In genomic region chr1:108719654-108720435, GRCh38 we compare ENCODE assay signal across 11 cellular contexts. TPM values are rescaled to one million over a fixed set of nuclear protein-coding genes. Genes with fewer than 3 reads are reported as not detected.
DNase-seq lines count a peak whose midpoint lies in the region; ATAC-seq, FAIRE-seq and TF ChIP-seq lines count a peak whose summit lies in the region.
"Had no signal": no experiment of that assay in that cellular context is flagged by ENCODE, and none has a peak within 500 bp of the region (broad histone marks: within the 10 kb centered on the region; RNA-seq: fewer than 3 reads in every experiment).

No MANE protein-coding gene starts in this region.

- H3F3A ChIP-seq in GM23248 (ENCODE audit: insufficient read depth) (peaks cover 35% of the 10 kb centered on the region), PC-9 (ENCODE audit: insufficient read depth, low read depth) (peaks cover 20% of the 10 kb centered on the region)

- H3K79me2 ChIP-seq in GM23248 (ENCODE audit: insufficient read depth) (no peaks in the 10 kb centered on the region), PC-9 (ENCODE audit: low read depth) (no peaks in the 10 kb centered on the region)

- H3K9me2 ChIP-seq in GM23248 (ENCODE audit: insufficient read depth) (no peaks in the 10 kb centered on the region), PC-9 (ENCODE audit: insufficient read depth) (no peaks in the 10 kb centered on the region)

- H3K4me2 ChIP-seq in GM23248 (ENCODE audit: unreplicated experiment) (peak overlapping the region; percentile 69), PC-9 (peak overlapping the region; percentile 68)

- H3K36me3 ChIP-seq in GM23248 (ENCODE audit: low read depth) (no peaks in the 10 kb centered on the region), PC-9 (ENCODE audit: low read depth) (no peaks in the 10 kb centered on the region)

- H4K20me1 ChIP-seq in GM23248 (ENCODE audit: insufficient read depth) = no peaks in the 10 kb centered on the region
- no peaks in the 10 kb centered on the region for H4K20me1 ChIP-seq in PC-9 (ENCODE audit: insufficient read depth)

- H3K9ac ChIP-seq in GM23248 = peak overlapping the region; percentile 45

- in situ Hi-C loops in GM23248 (cut with MboI) = no loop called here

- H3K4me1 ChIP-seq in GM23248 (ENCODE audit: insufficient read depth) (peaks cover 32% of the 10 kb centered on the region), PC-9 (replicated peaks; ENCODE audit: insufficient read depth) (peaks cover 30% of the 10 kb centered on the region)

- DNase-seq in GM23248 = peak; percentile 97
- peak; percentile 55 to 85 for DNase-seq in PC-9
- peak; percentile 33 for DNase-seq in epidermal melanocyte (ENCODE audit: insufficient read length, low spot score)
- peak; percentile 82 for DNase-seq in renal cortical epithelial cell (ENCODE audit: low read depth)
- no peak for DNase-seq in NOMO-1 treated with DMSO at 0.1 percent for 48 hours (lab: John Stamatoyannopoulos, UW; ENCODE audit: unreplicated experiment)
- no peak for DNase-seq in frontal cortex (ENCODE audit: low spot score in 2 of 2)
- DNase-seq: effector CD4-positive, alpha-beta T cell; NCI-H345 had no signal

- H3K4me3 ChIP-seq in GM23248 (0 out of 2 replicates have a peak overlapping the region, but pooled peaks have one; percentile 11), PC-9 (peak overlapping the region; percentile 15; the same call in 1 of the 2 replicates)

- POLR2A ChIA-PET in PC-9 (lab: Charles Lee; ENCODE audit: unreplicated experiment) = no interaction called here

- FAIRE-seq in frontal cortex (lab: Jason Lieb, UNC) = no peak

- no peak for TF ChIP-seq CTCF in PC-9 (conservative IDR thresholded peaks at IDR 0.05)

- ATAC-seq in HG03442 (IDR thresholded peaks at IDR 0.05; ENCODE audit: unreplicated experiment) (no peak), GM21529 (IDR thresholded peaks at IDR 0.05; ENCODE audit: unreplicated experiment) (no peak)

- peak overlapping the region; percentile 56; the same call in 1 of the 2 replicates for H2AFZ ChIP-seq in GM23248
- H2AFZ ChIP-seq in PC-9 = peak overlapping the region; percentile 69

- 49 to 64% methylated on average over 8 of the region's 8 CpGs for WGBS in GM23248 (ENCODE audit: low coverage in 1 of 2, low lambda C conversion rate in 2 of 2, missing lambda C conversion rate in 2 of 2), 2 experiments

- no peaks in the 10 kb centered on the region for H3K9me3 ChIP-seq in GM23248 (ENCODE audit: low read depth)
- no peaks in the 10 kb centered on the region for H3K9me3 ChIP-seq in PC-9 (ENCODE audit: insufficient read depth, low read depth)

- intact Hi-C loops in PC-9 (cut with micrococcal nuclease; ENCODE audit: unreplicated experiment) = loop anchor here (2.0 kb wide), 1 partner anchor 27 kb away; the partner anchor contains the start of gene STXBP3

- H3K27ac ChIP-seq in GM23248 = peak overlapping the region; percentile 87
- peak overlapping the region; percentile 88 for H3K27ac ChIP-seq in PC-9

- CTCF ChIA-PET in PC-9 (lab: Charles Lee) = interaction anchor here (0.5 kb wide), 1 partner anchor 355 kb away, joined by 8 read pairs; no protein-coding TSS in a partner anchor

- no peaks in the 10 kb centered on the region for H3K27me3 ChIP-seq in GM23248 (replicated peaks; ENCODE audit: insufficient read depth)
- H3K27me3 ChIP-seq in PC-9 (ENCODE audit: insufficient read depth, low read depth) = no peaks in the 10 kb centered on the region

- no TSS peak for BruUV-seq in PC-9 (replicated peaks; lab: Mats Ljungman, UMichigan)

RNA-seq across cellular contexts. Expression of gene FNDC7, which starts 7.1 kb away (rescaled TPM):
- not detected in 2 replicates for total RNA-seq in GM23248 (2014; rRNA removed; shearing (Covaris generic))
- not detected in 2 replicates for polyA plus RNA-seq in GM23248 (2016; fragmentation: Nextera tagmentation; extraction: Ambion mirVana)
- total RNA-seq in PC-9 (2021) = 0.20 TPM in 1 of 2 replicates, not detected in the other
- total RNA-seq in renal cortical epithelial cell = not detected in 2 replicates
- total RNA-seq in frontal cortex = under 0.01 TPM
- polyA plus RNA-seq: neural cell had no signal

RNA-seq across cellular contexts. Expression of gene STXBP3, which starts 26.6 kb away (rescaled TPM):
- 26.8 and 42.3 TPM in 2 replicates for total RNA-seq in GM23248 (2014; rRNA removed; shearing (Covaris generic))
- polyA plus RNA-seq in GM23248 (2016; fragmentation: Nextera tagmentation; extraction: Ambion mirVana) = 43.7 and 46.4 TPM in 2 replicates
- 31.8 and 37.0 TPM in 2 replicates for total RNA-seq in PC-9 (2021)
- total RNA-seq in renal cortical epithelial cell = 72.4 and 89.8 TPM in 2 replicates
- total RNA-seq in frontal cortex = 31.0 TPM

RNA-seq across cellular contexts. Expression of gene PRPF38B, which starts 27.7 kb away (rescaled TPM):
- 9.7 and 10.9 TPM in 2 replicates for total RNA-seq in GM23248 (2014; rRNA removed; shearing (Covaris generic))
- 21.3 and 25.6 TPM in 2 replicates for polyA plus RNA-seq in GM23248 (2016; fragmentation: Nextera tagmentation; extraction: Ambion mirVana)
- 38.0 and 48.9 TPM in 2 replicates for total RNA-seq in PC-9 (2021)
- total RNA-seq in renal cortical epithelial cell = 7.8 and 17.5 TPM in 2 replicates
- total RNA-seq in frontal cortex = 20.8 TPM

RNA-seq across cellular contexts. Expression of gene HENMT1, which starts 59.0 kb away (rescaled TPM):
- total RNA-seq in GM23248 (2014; rRNA removed; shearing (Covaris generic)) = 2.4 and 7.2 TPM in 2 replicates
- polyA plus RNA-seq in GM23248 (2016; fragmentation: Nextera tagmentation; extraction: Ambion mirVana) = 6.3 and 7.6 TPM in 2 replicates
- total RNA-seq in PC-9 (2021) (17.9 and 21.5 TPM in 2 replicates), renal cortical epithelial cell (2.3 and 2.9 TPM in 2 replicates), frontal cortex (35.5 TPM)

Comparison
In these comparisons a context has a peak if more than half of its experiments do, and no peak if none do; other contexts are left out.
1. DNase-seq: peak in GM23248 (single experiment), PC-9 (2 of 2), epidermal melanocyte (single experiment) and renal cortical epithelial cell (single experiment); none in NOMO-1 treated with DMSO at 0.1 percent for 48 hours (single experiment) and frontal cortex (0 of 2).